ENCODE assay signal across 1 cellular context in the genomic region with DNA sequence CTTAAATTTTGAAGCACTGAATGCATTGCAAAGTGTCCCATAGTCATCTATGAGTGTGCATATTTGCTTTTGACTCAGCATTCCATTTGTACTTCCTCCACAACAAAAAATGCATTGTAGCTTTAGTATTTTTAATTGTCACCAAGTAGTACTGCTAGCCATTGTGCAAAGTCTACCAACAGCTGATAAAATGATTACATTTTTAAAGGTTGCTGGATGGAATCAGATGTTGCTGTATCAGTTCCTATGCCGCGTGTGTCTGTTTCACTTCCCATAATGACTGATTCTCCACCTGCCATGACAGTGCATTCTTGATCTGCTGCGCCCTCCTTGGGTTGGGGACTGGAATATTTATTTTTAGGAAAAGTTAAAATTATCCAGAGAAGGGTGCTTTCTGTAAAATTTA.
TF ChIP-seq lines count a peak whose summit lies in the region.

No MANE protein-coding gene starts in this region.

TF ChIP-seq in K562, 482 proteins besides CTCF, POLR2A, EP300 and RAD21 (continued from another document):
- TF ChIP-seq, protein P1, sequence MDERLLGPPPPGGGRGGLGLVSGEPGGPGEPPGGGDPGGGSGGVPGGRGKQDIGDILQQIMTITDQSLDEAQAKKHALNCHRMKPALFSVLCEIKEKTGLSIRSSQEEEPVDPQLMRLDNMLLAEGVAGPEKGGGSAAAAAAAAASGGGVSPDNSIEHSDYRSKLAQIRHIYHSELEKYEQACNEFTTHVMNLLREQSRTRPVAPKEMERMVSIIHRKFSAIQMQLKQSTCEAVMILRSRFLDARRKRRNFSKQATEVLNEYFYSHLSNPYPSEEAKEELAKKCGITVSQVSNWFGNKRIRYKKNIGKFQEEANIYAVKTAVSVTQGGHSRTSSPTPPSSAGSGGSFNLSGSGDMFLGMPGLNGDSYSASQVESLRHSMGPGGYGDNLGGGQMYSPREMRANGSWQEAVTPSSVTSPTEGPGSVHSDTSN (CRISPR knock-in tag; IDR thresholded peaks at IDR 0.05; ENCODE audit: low read depth): no peak
- TF ChIP-seq, protein P1 (tag; conservative IDR thresholded peaks at IDR 0.05; ENCODE audit: low read depth): peak; percentile 45; the same call in 1 of the 2 replicates
- TF ChIP-seq MYC (IDR thresholded peaks at IDR 0.05; ENCODE audit: low read depth, low read length) (peak; percentile 56), MYC (CRISPR knock-in tag; IDR thresholded peaks at IDR 0.05; ENCODE audit: borderline replicate concordance, low read depth) (no peak), KLF6 (CRISPR knock-in tag; IDR thresholded peaks at IDR 0.05; ENCODE audit: borderline replicate concordance) (no peak), HDAC1 (IDR thresholded peaks at IDR 0.05) (peak in 1 of 2 experiments; percentile 49; a peak in 2 of 4 replicates), CBFA2T3 (IDR thresholded peaks at IDR 0.05) (peak; percentile 46), DPF2 (IDR thresholded peaks at IDR 0.05) (peak; percentile 65), L3MBTL2 (IDR thresholded peaks at IDR 0.05) (no peak), COPS2 (conservative IDR thresholded peaks at IDR 0.05) (no peak), KDM1A (IDR thresholded peaks at IDR 0.05) (peak in 1 of 2 experiments; percentile 40; a peak in 2 of 4 replicates), MEIS2 (IDR thresholded peaks at IDR 0.05; ENCODE audit: partially characterized antibody) (peak; percentile 18), SPI1 (IDR thresholded peaks at IDR 0.05; ENCODE audit: borderline replicate concordance, low read depth, low read length) (peak; percentile 67; the same call in 1 of the 2 replicates), KLF13 (tag; IDR thresholded peaks at IDR 0.05; ENCODE audit: borderline replicate concordance, low read depth) (no peak), SIN3A (IDR thresholded peaks at IDR 0.05; ENCODE audit: borderline replicate concordance in 2 of 2, control insufficient read depth in 1 of 2, low read depth in 2 of 2, low read length in 2 of 2) (peak in 1 of 2 experiments; percentile 38; a peak in 1 of 4 replicates), ZNF134 (CRISPR knock-in tag; conservative IDR thresholded peaks at IDR 0.05) (no peak), NCOA2 (IDR thresholded peaks at IDR 0.05; ENCODE audit: partially characterized antibody in 2 of 2) (no peak), ZNF717 (CRISPR knock-in tag; IDR thresholded peaks at IDR 0.05) (no peak), FOXM1 (IDR thresholded peaks at IDR 0.05; ENCODE audit: low read depth) (no peak), FOXM1 (CRISPR knock-in tag; IDR thresholded peaks at IDR 0.05; ENCODE audit: low read depth) (no peak), RBM25 (IDR thresholded peaks at IDR 0.05; ENCODE audit: low read depth, low read length, severe bottlenecking) (no peak), SMARCA4 (IDR thresholded peaks at IDR 0.05) (peak; percentile 70), ZNF175 (CRISPR knock-in tag; IDR thresholded peaks at IDR 0.05; ENCODE audit: low read depth) (no peak), CREM (IDR thresholded peaks at IDR 0.05; ENCODE audit: low read depth) (0 out of 2 replicates have a peak, but pooled peaks have one; percentile 14), HDAC2 (IDR thresholded peaks at IDR 0.05) (0 out of 2 replicates have a peak, but pooled peaks have one; percentile 25), MAFF (IDR thresholded peaks at IDR 0.05; ENCODE audit: low read length) (peak; percentile 66; the same call in 1 of the 2 replicates), MAFG (tag; conservative IDR thresholded peaks at IDR 0.05) (peak; percentile 92)
- TF ChIP-seq, protein P2, sequence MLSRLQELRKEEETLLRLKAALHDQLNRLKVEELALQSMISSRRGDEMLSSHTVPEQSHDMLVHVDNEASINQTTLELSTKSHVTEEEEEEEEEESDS (CRISPR knock-in tag; IDR thresholded peaks at IDR 0.05): no peak
- TF ChIP-seq, protein P3, sequence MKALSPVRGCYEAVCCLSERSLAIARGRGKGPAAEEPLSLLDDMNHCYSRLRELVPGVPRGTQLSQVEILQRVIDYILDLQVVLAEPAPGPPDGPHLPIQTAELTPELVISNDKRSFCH (CRISPR knock-in tag; IDR thresholded peaks at IDR 0.05): no peak
- TF ChIP-seq, protein P3 (tag; IDR thresholded peaks at IDR 0.05): no peak
- TF ChIP-seq, protein P4, sequence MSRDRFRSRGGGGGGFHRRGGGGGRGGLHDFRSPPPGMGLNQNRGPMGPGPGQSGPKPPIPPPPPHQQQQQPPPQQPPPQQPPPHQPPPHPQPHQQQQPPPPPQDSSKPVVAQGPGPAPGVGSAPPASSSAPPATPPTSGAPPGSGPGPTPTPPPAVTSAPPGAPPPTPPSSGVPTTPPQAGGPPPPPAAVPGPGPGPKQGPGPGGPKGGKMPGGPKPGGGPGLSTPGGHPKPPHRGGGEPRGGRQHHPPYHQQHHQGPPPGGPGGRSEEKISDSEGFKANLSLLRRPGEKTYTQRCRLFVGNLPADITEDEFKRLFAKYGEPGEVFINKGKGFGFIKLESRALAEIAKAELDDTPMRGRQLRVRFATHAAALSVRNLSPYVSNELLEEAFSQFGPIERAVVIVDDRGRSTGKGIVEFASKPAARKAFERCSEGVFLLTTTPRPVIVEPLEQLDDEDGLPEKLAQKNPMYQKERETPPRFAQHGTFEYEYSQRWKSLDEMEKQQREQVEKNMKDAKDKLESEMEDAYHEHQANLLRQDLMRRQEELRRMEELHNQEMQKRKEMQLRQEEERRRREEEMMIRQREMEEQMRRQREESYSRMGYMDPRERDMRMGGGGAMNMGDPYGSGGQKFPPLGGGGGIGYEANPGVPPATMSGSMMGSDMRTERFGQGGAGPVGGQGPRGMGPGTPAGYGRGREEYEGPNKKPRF (IDR thresholded peaks at IDR 0.05; ENCODE audit: low read depth, low read length): no peak
- TF ChIP-seq, protein P5, sequence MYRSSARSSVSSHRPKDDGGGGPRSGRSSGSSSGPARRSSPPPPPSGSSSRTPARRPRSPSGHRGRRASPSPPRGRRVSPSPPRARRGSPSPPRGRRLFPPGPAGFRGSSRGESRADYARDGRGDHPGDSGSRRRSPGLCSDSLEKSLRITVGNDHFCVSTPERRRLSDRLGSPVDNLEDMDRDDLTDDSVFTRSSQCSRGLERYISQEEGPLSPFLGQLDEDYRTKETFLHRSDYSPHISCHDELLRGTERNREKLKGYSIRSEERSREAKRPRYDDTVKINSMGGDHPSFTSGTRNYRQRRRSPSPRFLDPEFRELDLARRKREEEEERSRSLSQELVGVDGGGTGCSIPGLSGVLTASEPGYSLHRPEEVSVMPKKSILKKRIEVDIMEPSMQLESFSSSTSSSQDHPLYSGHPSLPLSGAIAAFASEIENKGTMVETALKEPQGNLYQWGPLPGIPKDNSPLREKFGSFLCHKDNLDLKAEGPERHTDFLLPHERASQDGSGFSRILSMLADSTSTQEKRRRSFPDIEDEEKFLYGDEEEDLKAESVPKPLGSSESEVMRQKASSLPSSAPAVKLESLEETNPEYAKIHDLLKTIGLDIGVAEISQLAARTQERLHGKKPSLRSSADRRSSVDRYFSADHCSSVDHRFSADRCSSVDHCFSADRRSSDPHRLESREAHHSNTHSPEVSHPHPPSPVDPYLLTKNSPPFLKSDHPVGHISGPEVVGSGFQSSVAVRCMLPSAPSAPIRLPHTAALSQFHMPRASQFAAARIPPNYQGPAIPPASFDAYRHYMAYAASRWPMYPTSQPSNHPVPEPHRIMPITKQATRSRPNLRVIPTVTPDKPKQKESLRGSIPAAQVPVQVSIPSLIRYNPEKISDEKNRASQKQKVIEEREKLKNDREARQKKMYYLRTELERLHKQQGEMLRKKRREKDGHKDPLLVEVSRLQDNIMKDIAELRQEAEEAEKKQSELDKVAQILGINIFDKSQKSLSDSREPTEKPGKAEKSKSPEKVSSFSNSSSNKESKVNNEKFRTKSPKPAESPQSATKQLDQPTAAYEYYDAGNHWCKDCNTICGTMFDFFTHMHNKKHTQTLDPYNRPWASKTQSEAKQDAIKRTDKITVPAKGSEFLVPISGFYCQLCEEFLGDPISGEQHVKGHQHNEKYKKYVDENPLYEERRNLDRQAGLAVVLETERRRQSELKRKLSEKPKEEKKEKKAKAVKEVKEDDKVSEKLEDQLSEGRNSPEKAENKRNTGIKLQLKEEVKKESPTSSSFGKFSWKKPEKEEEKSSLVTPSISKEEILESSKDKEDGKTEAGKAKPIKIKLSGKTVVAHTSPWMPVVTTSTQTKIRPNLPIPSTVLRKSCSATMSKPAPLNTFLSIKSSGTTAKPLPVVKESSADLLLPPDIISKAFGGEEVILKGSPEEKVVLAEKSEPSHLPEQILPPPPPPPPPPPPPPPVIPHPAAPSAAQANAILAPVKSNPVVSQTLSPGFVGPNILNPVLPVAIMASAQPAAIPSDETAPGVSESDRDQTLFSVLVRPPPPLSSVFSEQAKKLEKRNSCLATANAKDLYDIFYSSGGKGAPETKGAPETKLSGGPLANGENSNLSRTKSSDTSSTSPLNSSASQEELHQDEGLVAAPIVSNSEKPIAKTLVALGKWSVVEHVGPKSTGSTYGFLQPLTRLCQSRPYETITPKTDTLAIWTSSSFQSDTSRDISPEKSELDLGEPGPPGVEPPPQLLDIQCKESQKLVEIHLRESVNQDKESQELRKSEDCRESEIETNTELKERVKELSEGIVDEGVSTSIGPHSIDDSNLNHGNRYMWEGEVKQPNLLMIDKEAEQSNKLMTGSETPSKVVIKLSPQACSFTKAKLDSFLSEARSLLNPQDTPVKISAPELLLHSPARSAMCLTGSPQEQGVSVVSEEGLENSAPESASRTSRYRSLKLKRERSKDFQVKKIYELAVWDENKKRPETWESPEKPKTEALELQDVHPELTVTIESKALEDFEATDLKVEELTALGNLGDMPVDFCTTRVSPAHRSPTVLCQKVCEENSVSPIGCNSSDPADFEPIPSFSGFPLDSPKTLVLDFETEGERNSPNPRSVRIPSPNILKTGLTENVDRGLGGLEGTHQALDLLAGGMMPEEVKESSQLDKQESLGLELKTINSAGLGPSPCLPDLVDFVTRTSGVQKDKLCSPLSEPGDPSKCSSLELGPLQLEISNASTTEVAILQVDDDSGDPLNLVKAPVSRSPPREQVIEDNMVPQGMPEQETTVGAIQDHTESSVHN (IDR thresholded peaks at IDR 0.05; ENCODE audit: borderline replicate concordance in 1 of 2, low read depth in 1 of 2): peak in 1 of 2 experiments; percentile 33; a peak in 1 of 4 replicates
- TF ChIP-seq, protein P6, sequence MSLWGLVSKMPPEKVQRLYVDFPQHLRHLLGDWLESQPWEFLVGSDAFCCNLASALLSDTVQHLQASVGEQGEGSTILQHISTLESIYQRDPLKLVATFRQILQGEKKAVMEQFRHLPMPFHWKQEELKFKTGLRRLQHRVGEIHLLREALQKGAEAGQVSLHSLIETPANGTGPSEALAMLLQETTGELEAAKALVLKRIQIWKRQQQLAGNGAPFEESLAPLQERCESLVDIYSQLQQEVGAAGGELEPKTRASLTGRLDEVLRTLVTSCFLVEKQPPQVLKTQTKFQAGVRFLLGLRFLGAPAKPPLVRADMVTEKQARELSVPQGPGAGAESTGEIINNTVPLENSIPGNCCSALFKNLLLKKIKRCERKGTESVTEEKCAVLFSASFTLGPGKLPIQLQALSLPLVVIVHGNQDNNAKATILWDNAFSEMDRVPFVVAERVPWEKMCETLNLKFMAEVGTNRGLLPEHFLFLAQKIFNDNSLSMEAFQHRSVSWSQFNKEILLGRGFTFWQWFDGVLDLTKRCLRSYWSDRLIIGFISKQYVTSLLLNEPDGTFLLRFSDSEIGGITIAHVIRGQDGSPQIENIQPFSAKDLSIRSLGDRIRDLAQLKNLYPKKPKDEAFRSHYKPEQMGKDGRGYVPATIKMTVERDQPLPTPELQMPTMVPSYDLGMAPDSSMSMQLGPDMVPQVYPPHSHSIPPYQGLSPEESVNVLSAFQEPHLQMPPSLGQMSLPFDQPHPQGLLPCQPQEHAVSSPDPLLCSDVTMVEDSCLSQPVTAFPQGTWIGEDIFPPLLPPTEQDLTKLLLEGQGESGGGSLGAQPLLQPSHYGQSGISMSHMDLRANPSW (CRISPR knock-in tag; IDR thresholded peaks at IDR 0.05): no peak
